9 cellular contexts compared by ENCODE assay signal in genomic region chr22:40046126-40046525, GRCh38. TPM values are rescaled to one million over a fixed set of nuclear protein-coding genes. Genes with fewer than 3 reads are reported as not detected.
DNase-seq lines count a peak whose midpoint lies in the region; ATAC-seq, FAIRE-seq and TF ChIP-seq lines count a peak whose summit lies in the region.
"Had no signal": no experiment of that assay in that cellular context is flagged by ENCODE, and none has a peak within 500 bp of the region (broad histone marks: within the 10 kb centered on the region; RNA-seq: fewer than 3 reads in every experiment).

No MANE protein-coding gene starts in this region.

- peaks cover 2% of the 10 kb centered on the region; the same call in 1 of the 2 replicates for H3K79me1 ChIP-seq in H1 (ENCODE audit: low read depth, low read length)

- no peak overlapping the region for H4K91ac ChIP-seq in H1 (replicated peaks; ENCODE audit: insufficient read length, low read length)

- peaks cover 20% of the 10 kb centered on the region for H4K20me1 ChIP-seq in GM23338 (replicated peaks; ENCODE audit: insufficient read depth)
- H4K20me1 ChIP-seq in H1 (replicated peaks in 1 of 2; ENCODE audit: control insufficient read depth in 1 of 2, insufficient read depth in 2 of 2, low read length in 2 of 2): peaks cover under 1 to 12% of the 10 kb centered on the region in 2 experiments

- no peak overlapping the region for H2BK5ac ChIP-seq in H1 (ENCODE audit: low read depth, low read length)

- DNase-seq in GM23338 (ENCODE audit: low spot score): no peak
- no peak for DNase-seq in SJCRH30
- no peak for DNase-seq in H1 (ENCODE audit: low read depth in 1 of 2, low spot score in 2 of 2)
- DNase-seq in SW 1271 (lab: John Stamatoyannopoulos, UW): no peak
- no peak for DNase-seq in central memory CD4-positive, alpha-beta T cell
- no peak for DNase-seq in superior temporal gyrus (ENCODE audit: extremely low spot score)
- DNase-seq: occipital lobe had no signal

- no peaks in the 10 kb centered on the region for H3K36me3 ChIP-seq in GM23338 (ENCODE audit: insufficient read depth)
- H3K36me3 ChIP-seq in SJCRH30: no peaks in the 10 kb centered on the region
- H3K36me3 ChIP-seq in H1 (ENCODE audit: control insufficient read depth in 2 of 4, insufficient read depth in 4 of 4, low read length in 3 of 4): no peaks in the 10 kb centered on the region
- H3K36me3 ChIP-seq in parathyroid adenoma (ENCODE audit: control insufficient read depth, insufficient read depth, low read length): no peaks in the 10 kb centered on the region

- H3K27ac ChIP-seq in GM23338 (ENCODE audit: low read depth) (no peak overlapping the region), SJCRH30 (no peak overlapping the region), H1 (ENCODE audit: low read depth, low read length) (no peak overlapping the region), parathyroid adenoma (no peak overlapping the region)

- H3K4me3 ChIP-seq in GM23338 (peak overlapping the region; percentile 83), SJCRH30 (peak overlapping the region; percentile 81), H1 (ENCODE audit: extremely low read depth in 1 of 4, insufficient read depth in 2 of 4, low read depth in 3 of 4, low read length in 4 of 4) (peak overlapping the region in 3 of 4 experiments; percentile 81 to 91 (median 84); a peak in 5 of 8 replicates), parathyroid adenoma (ENCODE audit: low read depth, low read length) (peak overlapping the region; percentile 64)

- peak overlapping the region; percentile 83 for H3K4me3 Mint-ChIP-seq in GM23338

- no peak overlapping the region for H3K14ac ChIP-seq in H1 (ENCODE audit: insufficient read length)

- H3K4me1 ChIP-seq in GM23338 (ENCODE audit: insufficient read depth): no peaks in the 10 kb centered on the region
- H3K4me1 ChIP-seq in SJCRH30: peaks cover 4% of the 10 kb centered on the region
- H3K4me1 ChIP-seq in H1 (replicated peaks in 1 of 4; ENCODE audit: control insufficient read depth in 3 of 4, insufficient read depth in 4 of 4, low read length in 3 of 4): peaks cover 0 to 7% (median 2%) of the 10 kb centered on the region in 4 experiments; a peak in 4 of 7 replicates
- H3K4me1 ChIP-seq in parathyroid adenoma: peaks cover 3% of the 10 kb centered on the region

- no peaks in the 10 kb centered on the region for H3K9me3 Mint-ChIP-seq in GM23338

- H3K36me3 Mint-ChIP-seq in GM23338 (ENCODE audit: low read depth): no peaks in the 10 kb centered on the region

- no peak for TF ChIP-seq CTCF in GM23338 (conservative IDR thresholded peaks at IDR 0.05; ENCODE audit: low read depth in 2 of 2)
- no peak for TF ChIP-seq CTCF in H1 (IDR thresholded peaks at IDR 0.05; ENCODE audit: control extremely low read depth in 1 of 3, insufficient read depth in 1 of 3, low read depth in 1 of 3, low read length in 3 of 3)
- TF ChIP-seq CTCF in parathyroid adenoma (IDR thresholded peaks at IDR 0.05): no peak

- H3K27ac Mint-ChIP-seq in GM23338: no peak overlapping the region

- no peaks in the 10 kb centered on the region for H3K9me2 ChIP-seq in GM23338 (ENCODE audit: insufficient read depth)

- H3K27me3 ChIP-seq in GM23338 (ENCODE audit: insufficient read depth) (no peaks in the 10 kb centered on the region), SJCRH30 (no peaks in the 10 kb centered on the region), H1 (replicated peaks in 1 of 4; ENCODE audit: control insufficient read depth in 3 of 4, extremely low read depth in 1 of 4, insufficient read depth in 3 of 4, low read length in 3 of 4) (peaks cover 0 to 2% (median under 1%) of the 10 kb centered on the region in 4 experiments; a peak in 2 of 7 replicates), parathyroid adenoma (ENCODE audit: control insufficient read depth, insufficient read depth, low read length) (no peaks in the 10 kb centered on the region)

- TF ChIP-seq POLR2A in H1 (IDR thresholded peaks at IDR 0.05; ENCODE audit: control extremely low read depth in 1 of 2, low read depth in 2 of 2, low read length in 2 of 2): no peak

- no peak overlapping the region for H3K18ac ChIP-seq in H1 (ENCODE audit: extremely low read depth, low read length)

- TF ChIP-seq EP300 in H1 (IDR thresholded peaks at IDR 0.05; ENCODE audit: borderline replicate concordance in 1 of 2, low read depth in 2 of 2, low read length in 2 of 2): no peak

- no peak overlapping the region for H4K8ac ChIP-seq in H1 (ENCODE audit: extremely low read depth, insufficient read depth, low read length)

- TF ChIP-seq RAD21 in H1 (IDR thresholded peaks at IDR 0.05 in 1 of 2, conservative IDR thresholded peaks at IDR 0.05 in 1 of 2; ENCODE audit: low read depth in 2 of 2, low read length in 2 of 2): no peak

- H3K9ac ChIP-seq in H1 (replicated peaks in 1 of 4; ENCODE audit: extremely low read depth in 1 of 4, low read depth in 3 of 4, low read length in 3 of 4): peak overlapping the region in 1 of 4 experiments; percentile 22; a peak in 1 of 7 replicates
- no peak overlapping the region for H3K9ac ChIP-seq in parathyroid adenoma

- no peak overlapping the region for H3K4ac ChIP-seq in H1 (replicated peaks; ENCODE audit: insufficient read length, low read depth, low read length)

- H2BK15ac ChIP-seq in H1 (ENCODE audit: low read length): 0 out of 2 replicates have a peak overlapping the region, but pooled peaks have one; percentile 31

- peaks cover 53% of the 10 kb centered on the region for H3K79me2 ChIP-seq in GM23338 (replicated peaks; ENCODE audit: insufficient read depth)
- peaks cover 5 to 35% of the 10 kb centered on the region in 2 experiments; a peak in 3 of 4 replicates for H3K79me2 ChIP-seq in H1 (ENCODE audit: control insufficient read depth in 1 of 2, insufficient read depth in 2 of 2, low read length in 2 of 2)
- H3K79me2 ChIP-seq in parathyroid adenoma: peaks cover 12% of the 10 kb centered on the region

- no peak overlapping the region for H3K23ac ChIP-seq in H1 (ENCODE audit: insufficient read length)

- CTCF ChIA-PET in H1 (lab: Charles Lee; ENCODE audit: partially characterized antibody): interaction anchor here (0.6 to 1.0 kb wide), 2 partner anchors 33 to 113 kb away, joined by 3 to 5 read pairs; no protein-coding TSS in a partner anchor

- H2BK20ac ChIP-seq in H1 (ENCODE audit: low read length): no peak overlapping the region

- ATAC-seq in GM23338 (no peak), HG02870 (IDR thresholded peaks at IDR 0.05; ENCODE audit: unreplicated experiment) (no peak)

- H3K27me3 Mint-ChIP-seq in GM23338 (ENCODE audit: insufficient read depth, low read depth, poor library complexity): peaks cover 8% of the 10 kb centered on the region

- peaks cover 7% of the 10 kb centered on the region for H3K23me2 ChIP-seq in H1 (ENCODE audit: low read depth, low read length)

- H3K9me3 ChIP-seq in SJCRH30 (replicated peaks) (no peaks in the 10 kb centered on the region), H1 (ENCODE audit: insufficient read depth in 2 of 2, low read depth in 1 of 2, low read length in 1 of 2) (no peaks in the 10 kb centered on the region), parathyroid adenoma (ENCODE audit: control insufficient read depth, low read length) (no peaks in the 10 kb centered on the region)

- no peak for FAIRE-seq in H1 (lab: Jason Lieb, UNC)

- H2AK5ac ChIP-seq in H1 (ENCODE audit: low read depth, low read length): 0 out of 2 replicates have a peak overlapping the region, but pooled peaks have one; percentile 68

- 83% methylated on average over 9 of the region's 9 CpGs; no CpG with 5 or more reads in 1 of the 2 experiments for WGBS in H1 (ENCODE audit: extremely low coverage in 1 of 2, insufficient coverage in 1 of 2, insufficient read length in 1 of 2, insufficient replicate concordance in 2 of 2, low coverage in 1 of 2, low lambda C conversion rate in 2 of 2, missing lambda C conversion rate in 1 of 2), 2 experiments

- peak overlapping the region; percentile 60; the same call in 1 of the 2 replicates for H2BK12ac ChIP-seq in H1 (ENCODE audit: low read depth, low read length)

- no peak overlapping the region for H3K56ac ChIP-seq in H1 (replicated peaks; ENCODE audit: insufficient read length, low read depth, low read length)

- no peak overlapping the region for H4K5ac ChIP-seq in H1 (ENCODE audit: insufficient read length, low read depth, low read length)

- POLR2A ChIA-PET in H1 (lab: Charles Lee; ENCODE audit: partially characterized antibody): interaction anchor here (1.0 to 1.7 kb wide), 2 partner anchors 10 to 148 kb away, joined by 3 read pairs; no protein-coding TSS in a partner anchor

- H3F3A ChIP-seq in GM23338 (replicated peaks; ENCODE audit: low read depth): no peaks in the 10 kb centered on the region

- peaks cover 12% of the 10 kb centered on the region for H3K4me1 Mint-ChIP-seq in GM23338

- H3K4me2 ChIP-seq in GM23338 (peak overlapping the region; percentile 91), H1 (ENCODE audit: insufficient read depth in 1 of 2, low read depth in 2 of 2, low read length in 2 of 2) (peak overlapping the region; percentile 56 to 88; a peak in 3 of 4 replicates), parathyroid adenoma (ENCODE audit: low read length) (peak overlapping the region; percentile 93)

- H2AFZ ChIP-seq in GM23338: no peak overlapping the region
- no peak overlapping the region for H2AFZ ChIP-seq in H1 (ENCODE audit: low read length)
- H2AFZ ChIP-seq in parathyroid adenoma: no peak overlapping the region

- no peak overlapping the region for H2BK120ac ChIP-seq in H1 (replicated peaks; ENCODE audit: low read depth, low read length)

TF ChIP-seq in GM23338, 12 proteins besides CTCF, POLR2A, EP300 and RAD21 (continues in another document):
- TF ChIP-seq ZNF114 (CRISPR knock-in tag; IDR thresholded peaks at IDR 0.05): no peak

TF ChIP-seq in H1, 55 proteins besides CTCF, POLR2A, EP300 and RAD21 (continues in another document):
- no peak for TF ChIP-seq SRF (IDR thresholded peaks at IDR 0.05; ENCODE audit: low read depth, low read length)
- no peak for TF ChIP-seq RBBP5 (IDR thresholded peaks at IDR 0.05; ENCODE audit: borderline replicate concordance, low read depth, low read length)

RNA-seq across cellular contexts. Expression of gene FAM83F, which starts 51.4 kb away (rescaled TPM):
- 13.5 and 15.9 TPM in 2 replicates for total RNA-seq in GM23338 (2014; rRNA removed; shearing (Covaris generic))
- 3.5 and 3.7 TPM in 2 replicates for polyA plus RNA-seq in GM23338 (2016; fragmentation: Nextera tagmentation; extraction: Ambion mirVana)
- total RNA-seq in SJCRH30 (2014; rRNA removed; shearing (Covaris generic)): not detected in 2 replicates
- total RNA-seq in H1 (2021; fragmentation: NEBNext Ultra II Directional; extraction: Animal tissue kit (Norgen Biotek cat#: 25700)): 18.9 and 20.9 TPM in 2 replicates
- polyA plus RNA-seq in H1 (2011; rRNA removed): 8.6 and 10.8 TPM in 2 replicates
- polyA plus RNA-seq in H1 (2011; cell fraction: cytosol; rRNA removed): 9.9 TPM
- polyA plus RNA-seq in H1 (2011; cell fraction: nucleus; rRNA removed): 13.0 TPM
- polyA plus RNA-seq in H1 (2012, experiment 1 of 2): 7.5 to 9.3 TPM (median 8.6 TPM) in 4 replicates
- polyA plus RNA-seq in H1 (2012, experiment 2 of 2): 6.2 TPM
- polyA plus RNA-seq in H1 (2013, experiment 1 of 2): 5.4 TPM
- 5.4 TPM for polyA plus RNA-seq in H1 (2013, experiment 2 of 2)
- 21.7 and 25.4 TPM in 2 replicates for polyA minus RNA-seq in H1 (2011; rRNA and poly(A)+ RNA removed)
- 9.5 TPM for polyA minus RNA-seq in H1 (2011; cell fraction: cytosol; rRNA and poly(A)+ RNA removed)
- polyA minus RNA-seq in H1 (2011; cell fraction: nucleus; rRNA and poly(A)+ RNA removed): 10.1 TPM

Comparison
In these comparisons a context has a peak if more than half of its experiments do, and no peak if none do; other contexts are left out.
1. RNA of gene FAM83F, which starts 51.4 kb away (total RNA-seq): 18.9 to 20.9 TPM in H1 and 13.5 to 15.9 TPM in GM23338; not detected in SJCRH30; every median in the first group is over 10 times any median in the second.
2. Peak in every context shown above with its lines, with median percentiles within 50 percentile points of each other: H3K4me2 ChIP-seq and H3K4me3 ChIP-seq.